ENCODE assay signal across 9 cellular contexts in the genomic region with DNA sequence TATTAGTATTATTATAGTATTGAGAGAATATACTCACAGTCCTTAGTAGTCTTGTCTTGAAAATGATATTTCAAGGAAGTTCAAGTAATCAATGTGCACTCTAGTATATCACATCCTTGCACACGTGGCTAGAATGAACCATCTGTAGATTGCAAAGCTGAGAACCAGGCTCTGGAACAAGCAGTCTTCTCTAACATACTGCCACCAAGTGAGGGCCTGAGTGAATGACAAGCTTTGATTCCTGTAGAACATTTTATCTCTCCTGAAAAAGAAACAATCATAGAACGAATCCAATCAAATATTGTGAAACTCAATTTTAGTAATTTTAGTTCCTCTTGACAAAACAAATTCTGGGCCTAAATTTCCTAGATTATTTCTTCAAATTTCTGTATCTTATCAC. TPM values are rescaled to one million over a fixed set of nuclear protein-coding genes. Genes with fewer than 3 reads are reported as not detected.
DNase-seq lines count a peak whose midpoint lies in the region; ATAC-seq and TF ChIP-seq lines count a peak whose summit lies in the region.
"Had no signal": no experiment of that assay in that cellular context is flagged by ENCODE, and none has a peak within 500 bp of the region (broad histone marks: within the 10 kb centered on the region; RNA-seq: fewer than 3 reads in every experiment).

No MANE protein-coding gene starts in this region.

- CTCF ChIA-PET in HEK293T (lab: Yijun Ruan, JAX): interaction anchor here (0.6 to 2.6 kb wide), 5 partner anchors 9 to 727 kb away, joined by 3 to 8 read pairs (median 4); no protein-coding TSS in a partner anchor

- no peaks in the 10 kb centered on the region for H3K36me3 ChIP-seq in kidney epithelial cell (ENCODE audit: control insufficient read depth, insufficient read depth, low read length)

- POLR2A ChIA-PET in HEK293T (lab: Yijun Ruan, JAX): no interaction called here

- no peak overlapping the region for H3K4me3 ChIP-seq in kidney epithelial cell (ENCODE audit: low read depth, low read length)

- DNase-seq in DMS53 treated with DMSO at 0.1 percent for 48 hours (lab: John Stamatoyannopoulos, UW; ENCODE audit: unreplicated experiment) (peak; percentile 41), HEK293T (ENCODE audit: extremely low spot score) (peak; percentile 18), RPMI7951 (ENCODE audit: low read depth) (peak; percentile 33), kidney epithelial cell (ENCODE audit: low read depth) (no peak)
- DNase-seq in activated T-cell treated with anti-CD3 and anti-CD28 coated beads, Interleukin-2, amount 50 U/mL, for 48 hours: no peak

- TF ChIP-seq CTCF in kidney epithelial cell (IDR thresholded peaks at IDR 0.05; ENCODE audit: insufficient read depth, low read length, poor library complexity, severe bottlenecking): peak; percentile 50

- H3K27me3 ChIP-seq in kidney epithelial cell (ENCODE audit: control insufficient read depth, insufficient read depth, low read length): no peaks in the 10 kb centered on the region

- ATAC-seq in HG02678 (IDR thresholded peaks at IDR 0.05; ENCODE audit: unreplicated experiment) (no peak), HG02588 (IDR thresholded peaks at IDR 0.05; ENCODE audit: unreplicated experiment) (no peak), HG03175 (IDR thresholded peaks at IDR 0.05; ENCODE audit: unreplicated experiment) (no peak)

TF ChIP-seq in HEK293T, 16 proteins besides CTCF, POLR2A, EP300 and RAD21:
- TF ChIP-seq TARDBP (IDR thresholded peaks at IDR 0.05): no peak
- TF ChIP-seq NFRKB (IDR thresholded peaks at IDR 0.05): no peak
- no peak for TF ChIP-seq HDGF (IDR thresholded peaks at IDR 0.05; ENCODE audit: borderline replicate concordance)
- TF ChIP-seq L3MBTL2 (conservative IDR thresholded peaks at IDR 0.05): no peak
- TF ChIP-seq ARNT (IDR thresholded peaks at IDR 0.05): no peak
- no peak for TF ChIP-seq FOXM1 (IDR thresholded peaks at IDR 0.05; ENCODE audit: borderline replicate concordance)
- TF ChIP-seq ELF4 (IDR thresholded peaks at IDR 0.05): no peak
- no peak for TF ChIP-seq SP1 (IDR thresholded peaks at IDR 0.05)
- TF ChIP-seq SUZ12 (IDR thresholded peaks at IDR 0.05): no peak
- TF ChIP-seq ZNF384 (IDR thresholded peaks at IDR 0.05): no peak
- no peak for TF ChIP-seq FOXA1 (IDR thresholded peaks at IDR 0.05)
- no peak for TF ChIP-seq PKNOX1 (IDR thresholded peaks at IDR 0.05)
- TF ChIP-seq LEF1 (IDR thresholded peaks at IDR 0.05; ENCODE audit: borderline replicate concordance): no peak
- TF ChIP-seq BHLHE40 (IDR thresholded peaks at IDR 0.05; ENCODE audit: borderline replicate concordance): no peak
- no peak for TF ChIP-seq FOXK2 (IDR thresholded peaks at IDR 0.05)
- TF ChIP-seq CTBP1 (IDR thresholded peaks at IDR 0.05; ENCODE audit: borderline replicate concordance): no peak

RNA-seq across cellular contexts. Expression of gene SULT1C3, which starts 55.3 kb away (rescaled TPM):
- total RNA-seq in RPMI7951 (2014; rRNA removed; shearing (Covaris generic)): not detected in 2 replicates
- total RNA-seq in kidney epithelial cell: not detected in 2 replicates
- total RNA-seq: glomerular endothelial cell had no signal

Comparison
In these comparisons a context has a peak if more than half of its experiments do, and no peak if none do; other contexts are left out.
1. DNase-seq: peak in DMS53 treated with DMSO at 0.1 percent for 48 hours (single experiment), HEK293T (single experiment) and RPMI7951 (single experiment); none in kidney epithelial cell (single experiment) and activated T-cell treated with anti-CD3 and anti-CD28 coated beads, Interleukin-2, amount 50 U/mL, for 48 hours (0 of 2).